ENCODE assay signal across 1 cellular context in genomic region chr7:106339513-106340246, GRCh38.
A peak's percentile ranks its signal among the peaks of the same experiment; 100 is the strongest.
TF ChIP-seq lines count a peak whose summit lies in the region.

No MANE protein-coding gene starts in this region.

TF ChIP-seq in GM12878, 131 proteins besides CTCF, POLR2A, EP300 and RAD21:
- TF ChIP-seq ATF2 (IDR thresholded peaks at IDR 0.05; ENCODE audit: low read length) (0 out of 2 replicates have a peak, but pooled peaks have one; percentile 19), BCLAF1 (IDR thresholded peaks at IDR 0.05) (no peak), JUNB (IDR thresholded peaks at IDR 0.05) (0 out of 2 replicates have a peak, but pooled peaks have one; percentile 18), SIN3A (IDR thresholded peaks at IDR 0.05; ENCODE audit: low read depth, low read length) (no peak), MAX (IDR thresholded peaks at IDR 0.05; ENCODE audit: low read depth, low read length) (no peak), ZNF592 (IDR thresholded peaks at IDR 0.05) (peak; percentile 98), ZNF687 (IDR thresholded peaks at IDR 0.05) (peak; percentile 98), ATF7 (IDR thresholded peaks at IDR 0.05; ENCODE audit: low read depth) (0 out of 2 replicates have a peak, but pooled peaks have one; percentile 10), RUNX3 (IDR thresholded peaks at IDR 0.05; ENCODE audit: low read length) (peak; percentile 53; the same call in 1 of the 2 replicates)
